9 cellular contexts compared by ENCODE assay signal in genomic region chr16:26569793-26570192, GRCh38.
DNase-seq lines count a peak whose midpoint lies in the region; ATAC-seq, FAIRE-seq and TF ChIP-seq lines count a peak whose summit lies in the region.
"Had no signal": no experiment of that assay in that cellular context is flagged by ENCODE, and none has a peak within 500 bp of the region (broad histone marks: within the 10 kb centered on the region; RNA-seq: fewer than 3 reads in every experiment).

No MANE protein-coding gene starts in this region.

- H3K4me2 ChIP-seq in PC-3 (ENCODE audit: low read length), result no peak overlapping the region

- no peaks in the 10 kb centered on the region for H3F3A ChIP-seq in PC-3 (ENCODE audit: low read length, unreplicated experiment)

- intact Hi-C loops in PC-3 (cut with micrococcal nuclease), result no loop called here

- H3K4me3 ChIP-seq in PC-3 (ENCODE audit: low read length), result no peak overlapping the region
- no peak overlapping the region for H3K4me3 ChIP-seq in iPS DF 6.9 (ENCODE audit: low read length)
- H3K4me3 ChIP-seq: SJCRH30 had no signal

- H3K27me3 ChIP-seq in PC-3 (ENCODE audit: low read length) (no peaks in the 10 kb centered on the region), iPS DF 6.9 (ENCODE audit: control insufficient read depth, insufficient read depth, low read length) (no peaks in the 10 kb centered on the region)
- H3K27me3 ChIP-seq: SJCRH30 had no signal

- 0 out of 2 replicates have a peak, but pooled peaks have one; percentile 23 for TF ChIP-seq CTCF in PC-3 (conservative IDR thresholded peaks at IDR 0.05; ENCODE audit: low read depth, low read length)

- no peak overlapping the region for H2AFZ ChIP-seq in PC-3 (ENCODE audit: low read length)

- H3K9me3 ChIP-seq in PC-3 (ENCODE audit: low read length) (no peaks in the 10 kb centered on the region), iPS DF 6.9 (ENCODE audit: control insufficient read depth, insufficient read depth, low read length) (no peaks in the 10 kb centered on the region)
- H3K9me3 ChIP-seq: SJCRH30 had no signal

- ATAC-seq in PC-3, result no peak
- ATAC-seq in GM21576 (IDR thresholded peaks at IDR 0.05; ENCODE audit: unreplicated experiment), result no peak
- ATAC-seq in HG03571 (IDR thresholded peaks at IDR 0.05; ENCODE audit: unreplicated experiment), result no peak

- H3K9me2 ChIP-seq in PC-3 (replicated peaks; ENCODE audit: low read length), result no peaks in the 10 kb centered on the region

- DNase-seq in Caki2 (ENCODE audit: low read depth) (peak; percentile 28), GM19239 (ENCODE audit: insufficient read length, low spot score) (peak; percentile 4), PC-3 (peak; percentile 2), iPS DF 6.9 (ENCODE audit: low read depth, low spot score) (peak; percentile 43), T-helper 9 cell (no peak)
- no peak for DNase-seq in activated CD8-positive, alpha-beta memory T cell treated with anti-CD3 and anti-CD28 coated beads, Interleukin-2, amount 50 U/mL, for 4 hours

- H4K20me1 ChIP-seq in PC-3 (ENCODE audit: low read length), result no peaks in the 10 kb centered on the region

- in situ Hi-C loops in Caki2 (cut with HindIII; ENCODE audit: low pct_unique_long_range_greater_than_20kb, low sequenced_read_pairs), result no loop called here

- H3K4me1 ChIP-seq in PC-3 (ENCODE audit: insufficient read depth, low read length) (no peaks in the 10 kb centered on the region), iPS DF 6.9 (ENCODE audit: control insufficient read depth, insufficient read depth, low read length) (no peaks in the 10 kb centered on the region)
- H3K4me1 ChIP-seq: SJCRH30 had no signal

- H3K36me3 ChIP-seq in PC-3 (ENCODE audit: low read depth, low read length) (no peaks in the 10 kb centered on the region), iPS DF 6.9 (ENCODE audit: control insufficient read depth, insufficient read depth, low read length) (no peaks in the 10 kb centered on the region)
- H3K36me3 ChIP-seq: SJCRH30 had no signal

- BruUV-seq in PC-3 (replicated peaks; lab: Mats Ljungman, UMichigan), result no TSS peak

- CTCF ChIA-PET in PC-3 (lab: Charles Lee), result no interaction called here

- H3K27ac ChIP-seq in PC-3 (ENCODE audit: low read length) (no peak overlapping the region), iPS DF 6.9 (ENCODE audit: low read length) (no peak overlapping the region)
- H3K27ac ChIP-seq: SJCRH30 had no signal

- no peak overlapping the region for H3K9ac ChIP-seq in PC-3 (ENCODE audit: low read length)

- FAIRE-seq in GM19239 (lab: Jason Lieb, UNC), result no peak

- no peaks in the 10 kb centered on the region for H3K79me2 ChIP-seq in PC-3 (ENCODE audit: low read length)

- POLR2A ChIA-PET in PC-3 (lab: Charles Lee; ENCODE audit: unreplicated experiment), result no interaction called here

Comparison
In these comparisons a context has a peak if more than half of its experiments do, and no peak if none do; other contexts are left out.
1. DNase-seq: peak in Caki2 (single experiment), GM19239 (single experiment), PC-3 (single experiment) and iPS DF 6.9 (single experiment); none in T-helper 9 cell (single experiment) and activated CD8-positive, alpha-beta memory T cell treated with anti-CD3 and anti-CD28 coated beads, Interleukin-2, amount 50 U/mL, for 4 hours (single experiment).